Comparison of ENCODE assay signal across 19 cellular contexts in genomic region chr10:55283041-55283440, GRCh38.
"Had no signal": no experiment of that assay in that cellular context is flagged by ENCODE, and none has a peak within 500 bp of the region (broad histone marks: within the 10 kb centered on the region; RNA-seq: fewer than 3 reads in every experiment).

No MANE protein-coding gene starts in this region.

- H3K4me1 ChIP-seq: psoas muscle, right lobe of liver, tibial nerve, vagina had no signal

- H3K9me3 ChIP-seq: psoas muscle, right lobe of liver, tibial nerve, vagina had no signal

- H3K27ac ChIP-seq: psoas muscle, right lobe of liver, tibial nerve, vagina had no signal

- H3K36me3 Mint-ChIP-seq: activated naive CD4-positive, alpha-beta T cell treated with anti-CD3 and anti-CD28 coated beads, Interleukin-2, amount 50 U/mL, for 24 hours; brain had no signal

- DNase-seq: activated CD4-positive, alpha-beta memory T cell treated with anti-CD3 and anti-CD28 coated beads, Interleukin-2, amount 10 ng/mL, durations not matched to agents 7 days and 5 days; activated CD4-positive, alpha-beta T cell treated with anti-CD3 and anti-CD28 coated beads for 36 hours; activated T-cell treated with anti-CD3 and anti-CD28 coated beads, Interleukin-2, amount 50 U/mL, for 24 hours; amniotic stem cell; cortex of kidney; effector CD4-positive, alpha-beta T cell; right lobe of liver; stimulated activated CD4-positive, alpha-beta T cell treated with anti-CD3 and anti-CD28 coated beads, Interleukin-4, amount 100 ng/mL, for 4 hours; stimulated activated CD8-positive, alpha-beta memory T cell treated with anti-CD3 and anti-CD28 coated beads, Interleukin-4, amount 100 ng/mL, for 48 hours; stimulated activated naive CD4-positive, alpha-beta T cell treated with Interleukin-2 at 50 U/mL for 16 hours; substantia nigra had no signal

- H3K4me2 ChIP-seq: smooth muscle cell had no signal

- H3K27me3 Mint-ChIP-seq: activated CD4-positive, alpha-beta memory T cell treated with anti-CD3 and anti-CD28 coated beads, Interleukin-2, amount 10 ng/mL, durations not matched to agents 7 days and 5 days; activated CD4-positive, alpha-beta T cell treated with anti-CD3 and anti-CD28 coated beads for 36 hours; activated naive CD4-positive, alpha-beta T cell treated with anti-CD3 and anti-CD28 coated beads, Interleukin-2, amount 50 U/mL, for 24 hours; activated T-cell treated with anti-CD3 and anti-CD28 coated beads, Interleukin-2, amount 50 U/mL, for 24 hours had no signal

- H3K36me3 ChIP-seq: right lobe of liver, tibial nerve, vagina had no signal

- ATAC-seq: activated CD4-positive, alpha-beta T cell treated with anti-CD3 and anti-CD28 coated beads for 36 hours; psoas muscle; right lobe of liver had no signal

- H3K4me1 Mint-ChIP-seq: activated CD4-positive, alpha-beta memory T cell treated with anti-CD3 and anti-CD28 coated beads, Interleukin-2, amount 10 ng/mL, durations not matched to agents 7 days and 5 days; activated CD4-positive, alpha-beta T cell treated with anti-CD3 and anti-CD28 coated beads for 36 hours; activated naive CD4-positive, alpha-beta T cell treated with anti-CD3 and anti-CD28 coated beads, Interleukin-2, amount 50 U/mL, for 24 hours; neural crest cell had no signal

- H3K27me3 ChIP-seq: right lobe of liver, tibial nerve, vagina had no signal

- H3K9me3 Mint-ChIP-seq: brain had no signal

- H3K27ac Mint-ChIP-seq: activated CD4-positive, alpha-beta memory T cell treated with anti-CD3 and anti-CD28 coated beads, Interleukin-2, amount 10 ng/mL, durations not matched to agents 7 days and 5 days; activated CD4-positive, alpha-beta T cell treated with anti-CD3 and anti-CD28 coated beads for 36 hours; activated naive CD4-positive, alpha-beta T cell treated with anti-CD3 and anti-CD28 coated beads, Interleukin-2, amount 50 U/mL, for 24 hours; activated T-cell treated with anti-CD3 and anti-CD28 coated beads, Interleukin-2, amount 50 U/mL, for 24 hours; brain had no signal

- H3K4me3 ChIP-seq: lung, psoas muscle, right lobe of liver, smooth muscle cell, tibial nerve, vagina had no signal

- H3K4me3 Mint-ChIP-seq: activated CD4-positive, alpha-beta memory T cell treated with anti-CD3 and anti-CD28 coated beads, Interleukin-2, amount 10 ng/mL, durations not matched to agents 7 days and 5 days; activated CD4-positive, alpha-beta T cell treated with anti-CD3 and anti-CD28 coated beads for 36 hours; activated naive CD4-positive, alpha-beta T cell treated with anti-CD3 and anti-CD28 coated beads, Interleukin-2, amount 50 U/mL, for 24 hours; activated T-cell treated with anti-CD3 and anti-CD28 coated beads, Interleukin-2, amount 50 U/mL, for 24 hours; brain; neural crest cell had no signal
